In genomic region chr17:36942631-36943125, GRCh38 we compare ENCODE assay signal across 1 cellular context.
TF ChIP-seq lines count a peak whose summit lies in the region.

No MANE protein-coding gene starts in this region.

TF ChIP-seq in GM23338, 12 proteins besides CTCF, POLR2A, EP300 and RAD21:
- TF ChIP-seq REST (IDR thresholded peaks at IDR 0.05; ENCODE audit: unreplicated experiment) (no peak), NANOG (IDR thresholded peaks at IDR 0.05; ENCODE audit: borderline replicate concordance) (no peak), ZNF114 (CRISPR knock-in tag; IDR thresholded peaks at IDR 0.05) (no peak), CREB1 (CRISPR knock-in tag; IDR thresholded peaks at IDR 0.05; ENCODE audit: low read depth) (no peak), JUNB (IDR thresholded peaks at IDR 0.05; ENCODE audit: unreplicated experiment) (no peak), ETS1 (IDR thresholded peaks at IDR 0.05) (no peak), ZNF331 (CRISPR knock-in tag; IDR thresholded peaks at IDR 0.05; ENCODE audit: low read depth) (no peak), EZH2 (IDR thresholded peaks at IDR 0.05; ENCODE audit: low read depth, unreplicated experiment) (no peak), STAT1 (IDR thresholded peaks at IDR 0.05; ENCODE audit: unreplicated experiment) (no peak), POLR2AphosphoS5 (IDR thresholded peaks at IDR 0.05; ENCODE audit: low read depth) (no peak), EZH2phosphoT487 (IDR thresholded peaks at IDR 0.05; ENCODE audit: unreplicated experiment) (no peak)
- TF ChIP-seq, protein P1, sequence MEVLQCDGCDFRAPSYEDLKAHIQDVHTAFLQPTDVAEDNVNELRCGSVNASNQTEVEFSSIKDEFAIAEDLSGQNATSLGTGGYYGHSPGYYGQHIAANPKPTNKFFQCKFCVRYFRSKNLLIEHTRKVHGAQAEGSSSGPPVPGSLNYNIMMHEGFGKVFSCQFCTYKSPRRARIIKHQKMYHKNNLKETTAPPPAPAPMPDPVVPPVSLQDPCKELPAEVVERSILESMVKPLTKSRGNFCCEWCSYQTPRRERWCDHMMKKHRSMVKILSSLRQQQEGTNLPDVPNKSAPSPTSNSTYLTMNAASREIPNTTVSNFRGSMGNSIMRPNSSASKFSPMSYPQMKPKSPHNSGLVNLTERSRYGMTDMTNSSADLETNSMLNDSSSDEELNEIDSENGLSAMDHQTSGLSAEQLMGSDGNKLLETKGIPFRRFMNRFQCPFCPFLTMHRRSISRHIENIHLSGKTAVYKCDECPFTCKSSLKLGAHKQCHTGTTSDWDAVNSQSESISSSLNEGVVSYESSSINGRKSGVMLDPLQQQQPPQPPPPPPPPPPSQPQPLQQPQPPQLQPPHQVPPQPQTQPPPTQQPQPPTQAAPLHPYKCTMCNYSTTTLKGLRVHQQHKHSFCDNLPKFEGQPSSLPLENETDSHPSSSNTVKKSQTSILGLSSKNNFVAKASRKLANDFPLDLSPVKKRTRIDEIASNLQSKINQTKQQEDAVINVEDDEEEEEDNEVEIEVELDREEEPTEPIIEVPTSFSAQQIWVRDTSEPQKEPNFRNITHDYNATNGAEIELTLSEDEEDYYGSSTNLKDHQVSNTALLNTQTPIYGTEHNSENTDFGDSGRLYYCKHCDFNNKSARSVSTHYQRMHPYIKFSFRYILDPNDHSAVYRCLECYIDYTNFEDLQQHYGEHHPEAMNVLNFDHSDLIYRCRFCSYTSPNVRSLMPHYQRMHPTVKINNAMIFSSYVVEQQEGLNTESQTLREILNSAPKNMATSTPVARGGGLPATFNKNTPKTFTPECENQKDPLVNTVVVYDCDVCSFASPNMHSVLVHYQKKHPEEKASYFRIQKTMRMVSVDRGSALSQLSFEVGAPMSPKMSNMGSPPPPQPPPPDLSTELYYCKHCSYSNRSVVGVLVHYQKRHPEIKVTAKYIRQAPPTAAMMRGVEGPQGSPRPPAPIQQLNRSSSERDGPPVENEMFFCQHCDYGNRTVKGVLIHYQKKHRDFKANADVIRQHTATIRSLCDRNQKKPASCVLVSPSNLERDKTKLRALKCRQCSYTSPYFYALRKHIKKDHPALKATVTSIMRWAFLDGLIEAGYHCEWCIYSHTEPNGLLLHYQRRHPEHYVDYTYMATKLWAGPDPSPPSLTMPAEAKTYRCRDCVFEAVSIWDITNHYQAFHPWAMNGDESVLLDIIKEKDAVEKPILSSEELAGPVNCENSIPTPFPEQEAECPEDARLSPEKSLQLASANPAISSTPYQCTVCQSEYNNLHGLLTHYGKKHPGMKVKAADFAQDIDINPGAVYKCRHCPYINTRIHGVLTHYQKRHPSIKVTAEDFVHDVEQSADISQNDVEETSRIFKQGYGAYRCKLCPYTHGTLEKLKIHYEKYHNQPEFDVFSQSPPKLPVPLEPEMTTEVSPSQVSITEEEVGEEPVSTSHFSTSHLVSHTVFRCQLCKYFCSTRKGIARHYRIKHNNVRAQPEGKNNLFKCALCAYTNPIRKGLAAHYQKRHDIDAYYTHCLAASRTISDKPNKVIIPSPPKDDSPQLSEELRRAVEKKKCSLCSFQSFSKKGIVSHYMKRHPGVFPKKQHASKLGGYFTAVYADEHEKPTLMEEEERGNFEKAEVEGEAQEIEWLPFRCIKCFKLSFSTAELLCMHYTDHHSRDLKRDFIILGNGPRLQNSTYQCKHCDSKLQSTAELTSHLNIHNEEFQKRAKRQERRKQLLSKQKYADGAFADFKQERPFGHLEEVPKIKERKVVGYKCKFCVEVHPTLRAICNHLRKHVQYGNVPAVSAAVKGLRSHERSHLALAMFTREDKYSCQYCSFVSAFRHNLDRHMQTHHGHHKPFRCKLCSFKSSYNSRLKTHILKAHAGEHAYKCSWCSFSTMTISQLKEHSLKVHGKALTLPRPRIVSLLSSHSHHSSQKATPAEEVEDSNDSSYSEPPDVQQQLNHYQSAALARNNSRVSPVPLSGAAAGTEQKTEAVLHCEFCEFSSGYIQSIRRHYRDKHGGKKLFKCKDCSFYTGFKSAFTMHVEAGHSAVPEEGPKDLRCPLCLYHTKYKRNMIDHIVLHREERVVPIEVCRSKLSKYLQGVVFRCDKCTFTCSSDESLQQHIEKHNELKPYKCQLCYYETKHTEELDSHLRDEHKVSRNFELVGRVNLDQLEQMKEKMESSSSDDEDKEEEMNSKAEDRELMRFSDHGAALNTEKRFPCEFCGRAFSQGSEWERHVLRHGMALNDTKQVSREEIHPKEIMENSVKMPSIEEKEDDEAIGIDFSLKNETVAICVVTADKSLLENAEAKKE (CRISPR knock-in tag; IDR thresholded peaks at IDR 0.05) = no peak
